29 cellular contexts compared by ENCODE assay signal in genomic region chr5:164392531-164392930, GRCh38.
"Had no signal": no experiment of that assay in that cellular context is flagged by ENCODE, and none has a peak within 500 bp of the region (broad histone marks: within the 10 kb centered on the region; RNA-seq: fewer than 3 reads in every experiment).

No MANE protein-coding gene starts in this region.

- H3K9me3 Mint-ChIP-seq: activated CD4-positive, alpha-beta T cell treated with anti-CD3 and anti-CD28 coated beads, Interleukin-2, amount 10 ng/mL, durations not matched to agents 7 days and 5 days had no signal

- DNase-seq: activated CD4-positive, alpha-beta memory T cell treated with anti-CD3 and anti-CD28 coated beads, Interleukin-2, amount 10 ng/mL, durations not matched to agents 7 days and 5 days; activated CD4-positive, alpha-beta T cell treated with anti-CD3 and anti-CD28 coated beads for 1 hour; activated CD4-positive, alpha-beta T cell treated with anti-CD3 and anti-CD28 coated beads for 4 hours; activated CD4-positive, alpha-beta T cell treated with anti-CD3 and anti-CD28 coated beads, Interleukin-2, amount 10 ng/mL, durations not matched to agents 7 days and 5 days; activated CD4-positive, alpha-beta T cell treated with anti-CD3 and anti-CD28 coated beads, Interleukin-2, amount 50 U/mL, for 4 hours; activated CD8-positive, alpha-beta memory T cell treated with anti-CD3 and anti-CD28 coated beads, Interleukin-2, amount 50 U/mL, for 48 hours; activated effector memory CD4-positive, alpha-beta T cell treated with anti-CD3 and anti-CD28 coated beads, Interleukin-2, amount 50 U/mL, for 16 hours; activated naive CD4-positive, alpha-beta T cell treated with anti-CD3 and anti-CD28 coated beads, Interleukin-2, amount 50 U/mL, for 16 hours; activated naive CD4-positive, alpha-beta T cell treated with Interleukin-2 at 50 U/mL for 16 hours; activated T-cell treated with anti-CD3 and anti-CD28 coated beads for 4 hours; activated T-cell treated with anti-CD3 and anti-CD28 coated beads, Interleukin-2, amount 50 U/mL, for 24 hours; amygdala; aorta; body of pancreas; caudate nucleus; colonic mucosa; effector CD8-positive, alpha-beta T cell; esophagus squamous epithelium; foreskin keratinocyte; heart right ventricle; T-helper 2 cell had no signal

- H3K27ac Mint-ChIP-seq: activated CD4-positive, alpha-beta memory T cell treated with anti-CD3 and anti-CD28 coated beads, Interleukin-2, amount 10 ng/mL, durations not matched to agents 7 days and 5 days; activated CD4-positive, alpha-beta T cell treated with anti-CD3 and anti-CD28 coated beads, Interleukin-2, amount 10 ng/mL, durations not matched to agents 7 days and 5 days; activated naive CD8-positive, alpha-beta T cell; activated T-cell treated with anti-CD3 and anti-CD28 coated beads, Interleukin-2, amount 50 U/mL, for 24 hours; activated T-helper 2 cell treated with anti-CD3 and anti-CD28 coated beads, Interferon-gamma antibody, Interleukin-2, Interleukin-4, amounts not matched to agents 10 μg/mL and 5 μg/mL and 100 μg/mL, durations not matched to agents 14 hours and 24 hours and 36 hours; WTC11 had no signal

- H3K27me3 Mint-ChIP-seq: activated CD4-positive, alpha-beta memory T cell treated with anti-CD3 and anti-CD28 coated beads, Interleukin-2, amount 10 ng/mL, durations not matched to agents 7 days and 5 days; activated CD4-positive, alpha-beta T cell treated with anti-CD3 and anti-CD28 coated beads, Interleukin-2, amount 10 ng/mL, durations not matched to agents 7 days and 5 days; activated naive CD8-positive, alpha-beta T cell; activated T-cell treated with anti-CD3 and anti-CD28 coated beads, Interleukin-2, amount 50 U/mL, for 24 hours had no signal

- H3K4me3 ChIP-seq: body of pancreas, colonic mucosa, esophagus squamous epithelium, gastroesophageal sphincter, heart right ventricle, hepatocyte had no signal

- H3K4me1 Mint-ChIP-seq: activated CD4-positive, alpha-beta memory T cell treated with anti-CD3 and anti-CD28 coated beads, Interleukin-2, amount 10 ng/mL, durations not matched to agents 7 days and 5 days; activated CD4-positive, alpha-beta T cell treated with anti-CD3 and anti-CD28 coated beads, Interleukin-2, amount 10 ng/mL, durations not matched to agents 7 days and 5 days; WTC11 had no signal

- H3K36me3 Mint-ChIP-seq: activated naive CD8-positive, alpha-beta T cell; WTC11 had no signal

- H3K4me3 Mint-ChIP-seq: activated CD4-positive, alpha-beta memory T cell treated with anti-CD3 and anti-CD28 coated beads, Interleukin-2, amount 10 ng/mL, durations not matched to agents 7 days and 5 days; activated CD4-positive, alpha-beta T cell treated with anti-CD3 and anti-CD28 coated beads, Interleukin-2, amount 10 ng/mL, durations not matched to agents 7 days and 5 days; activated naive CD8-positive, alpha-beta T cell; activated T-cell treated with anti-CD3 and anti-CD28 coated beads, Interleukin-2, amount 50 U/mL, for 24 hours; WTC11 had no signal

- FAIRE-seq: endometrium, endothelial cell of umbilical vein, TTC549 had no signal

- ATAC-seq: body of pancreas, foreskin keratinocyte, gastroesophageal sphincter, heart right ventricle, WTC11 had no signal
